ENCODE assay signal across 24 cellular contexts in genomic region chr12:52141306-52141705, GRCh38. TPM values are rescaled to one million over a fixed set of nuclear protein-coding genes. Genes with fewer than 3 reads are reported as not detected.
DNase-seq lines count a peak whose midpoint lies in the region; ATAC-seq and TF ChIP-seq lines count a peak whose summit lies in the region.
"Had no signal": no experiment of that assay in that cellular context is flagged by ENCODE, and none has a peak within 500 bp of the region (broad histone marks: within the 10 kb centered on the region; RNA-seq: fewer than 3 reads in every experiment).

No MANE protein-coding gene starts in this region.

- H2AFZ ChIP-seq in PC-3 (ENCODE audit: low read length) (no peak overlapping the region), smooth muscle cell (ENCODE audit: low read depth) (no peak overlapping the region)

- H3K4me2 ChIP-seq in PC-3 (ENCODE audit: low read length) = no peak overlapping the region
- H3K4me2 ChIP-seq in smooth muscle cell = no peak overlapping the region

- H4K20me1 ChIP-seq in PC-3 (ENCODE audit: low read length) (no peaks in the 10 kb centered on the region), smooth muscle cell (ENCODE audit: low read depth) (no peaks in the 10 kb centered on the region)

- POLR2A ChIA-PET in PC-3 (lab: Charles Lee; ENCODE audit: unreplicated experiment) = no interaction called here

- H3K9ac ChIP-seq in PC-3 (ENCODE audit: low read length) (no peak overlapping the region), endodermal cell (ENCODE audit: extremely low read depth, low read length, poor library complexity, severe bottlenecking) (no peak overlapping the region), smooth muscle cell (ENCODE audit: low read depth) (no peak overlapping the region)

- intact Hi-C loops in PC-3 (cut with micrococcal nuclease) = loop anchor here (5.0 kb wide), 1 partner anchor 366 kb away; no protein-coding TSS in a partner anchor

- peaks cover 5% of the 10 kb centered on the region for H3K27me3 Mint-ChIP-seq in endodermal cell (ENCODE audit: insufficient read depth)

- no peaks in the 10 kb centered on the region for H3K36me3 Mint-ChIP-seq in endodermal cell (ENCODE audit: low read depth)
- H3K36me3 Mint-ChIP-seq: CD14-positive monocyte; stimulated activated naive B cell treated with anti-CD40 and anti-IgM and Interleukin-4, amounts not matched to agents 10 μg/mL and 1 μg/mL and 100 μg/mL, for 72 hours had no signal

- H3F3A ChIP-seq in PC-3 (ENCODE audit: low read length, unreplicated experiment) (no peaks in the 10 kb centered on the region), smooth muscle cell (ENCODE audit: low read depth) (no peaks in the 10 kb centered on the region)

- H3K27ac Mint-ChIP-seq in endodermal cell = no peak overlapping the region
- H3K27ac Mint-ChIP-seq: activated CD4-positive, alpha-beta T cell treated with anti-CD3 and anti-CD28 coated beads, Interleukin-2, amount 10 ng/mL, durations not matched to agents 7 days and 5 days; stimulated activated naive B cell treated with anti-CD40 and anti-IgM and Interleukin-4, amounts not matched to agents 10 μg/mL and 1 μg/mL and 100 μg/mL, for 72 hours had no signal

- no peaks in the 10 kb centered on the region for H3K9me3 ChIP-seq in PC-3 (ENCODE audit: low read length)
- no peaks in the 10 kb centered on the region for H3K9me3 ChIP-seq in endodermal cell (ENCODE audit: control insufficient read depth, low read length)
- H3K9me3 ChIP-seq in smooth muscle cell (replicated peaks; ENCODE audit: low read depth) = no peaks in the 10 kb centered on the region
- H3K9me3 ChIP-seq in upper lobe of left lung = no peaks in the 10 kb centered on the region
- H3K9me3 ChIP-seq: gastrocnemius medialis, prostate gland, tibial nerve had no signal

- H3K9me3 Mint-ChIP-seq in endodermal cell = no peaks in the 10 kb centered on the region
- H3K9me3 Mint-ChIP-seq: activated CD4-positive, alpha-beta T cell treated with anti-CD3 and anti-CD28 coated beads, Interleukin-2, amount 10 ng/mL, durations not matched to agents 7 days and 5 days; CD14-positive monocyte; stimulated activated naive B cell treated with anti-CD40 and anti-IgM and Interleukin-4, amounts not matched to agents 10 μg/mL and 1 μg/mL and 100 μg/mL, for 72 hours had no signal

- no peak for TF ChIP-seq POLR2A in upper lobe of left lung (IDR thresholded peaks at IDR 0.05)

- H3K4me3 Mint-ChIP-seq in endodermal cell = no peak overlapping the region
- H3K4me3 Mint-ChIP-seq: activated CD4-positive, alpha-beta T cell treated with anti-CD3 and anti-CD28 coated beads, Interleukin-2, amount 10 ng/mL, durations not matched to agents 7 days and 5 days; CD14-positive monocyte; stimulated activated naive B cell treated with anti-CD40 and anti-IgM and Interleukin-4, amounts not matched to agents 10 μg/mL and 1 μg/mL and 100 μg/mL, for 72 hours had no signal

- CTCF ChIA-PET in PC-3 (lab: Charles Lee) = no interaction called here

- peaks cover 8% of the 10 kb centered on the region for H3K4me1 Mint-ChIP-seq in endodermal cell
- H3K4me1 Mint-ChIP-seq: activated CD4-positive, alpha-beta T cell treated with anti-CD3 and anti-CD28 coated beads, Interleukin-2, amount 10 ng/mL, durations not matched to agents 7 days and 5 days had no signal

- H3K27ac ChIP-seq in PC-3 (ENCODE audit: low read length) (no peak overlapping the region), endodermal cell (ENCODE audit: low read depth, low read length) (no peak overlapping the region), smooth muscle cell (ENCODE audit: low read depth) (no peak overlapping the region), upper lobe of left lung (no peak overlapping the region)
- H3K27ac ChIP-seq: gastrocnemius medialis, HL-60, prostate gland, tibial nerve had no signal

- H3K79me2 ChIP-seq in PC-3 (ENCODE audit: low read length) (peaks cover 17% of the 10 kb centered on the region), smooth muscle cell (ENCODE audit: low read depth) (no peaks in the 10 kb centered on the region)

- TF ChIP-seq CTCF in PC-3 (conservative IDR thresholded peaks at IDR 0.05; ENCODE audit: low read depth, low read length) = peak; percentile 19; the same call in 1 of the 2 replicates
- peak; percentile 67 for TF ChIP-seq CTCF in endodermal cell (conservative IDR thresholded peaks at IDR 0.05)
- TF ChIP-seq CTCF in smooth muscle cell (IDR thresholded peaks at IDR 0.05; ENCODE audit: borderline replicate concordance, insufficient read depth, poor library complexity, severe bottlenecking) = peak; percentile 13
- no peak for TF ChIP-seq CTCF in upper lobe of left lung (IDR thresholded peaks at IDR 0.05)

- no TSS peak for BruUV-seq in PC-3 (replicated peaks; lab: Mats Ljungman, UMichigan)

- H3K9me2 ChIP-seq in PC-3 (replicated peaks; ENCODE audit: low read length) = no peaks in the 10 kb centered on the region

- H3K4me1 ChIP-seq in PC-3 (ENCODE audit: insufficient read depth, low read length) (peaks cover 33% of the 10 kb centered on the region), endodermal cell (ENCODE audit: control insufficient read depth, insufficient read depth, low read length) (no peaks in the 10 kb centered on the region), smooth muscle cell (ENCODE audit: low read depth) (peaks cover 13% of the 10 kb centered on the region), upper lobe of left lung (peaks cover 7 to 22% (median 16%) of the 10 kb centered on the region in 4 donors)

- TF ChIP-seq EP300 in upper lobe of left lung (IDR thresholded peaks at IDR 0.05) = no peak

- peak; percentile 28 for DNase-seq in DMS 273 (lab: John Stamatoyannopoulos, UW; ENCODE audit: unreplicated experiment)
- DNase-seq in DMS 273 treated with DMSO at 0.1 percent for 48 hours (lab: John Stamatoyannopoulos, UW) = no peak
- no peak for DNase-seq in PC-3
- DNase-seq in endodermal cell = peak; percentile 80
- no peak for DNase-seq in smooth muscle cell (lab: John Stamatoyannopoulos, UW; ENCODE audit: unreplicated experiment)
- DNase-seq in stimulated activated CD8-positive, alpha-beta memory T cell treated with anti-CD3 and anti-CD28 coated beads, Interleukin-4, amount 100 ng/mL, for 48 hours = no peak
- DNase-seq in upper lobe of left lung = no peak
- no peak for DNase-seq in HuH-7 (ENCODE audit: low spot score)
- DNase-seq: 8988T; activated CD4-positive, alpha-beta T cell treated with anti-CD3 and anti-CD28 coated beads, Interleukin-2, amount 10 ng/mL, durations not matched to agents 7 days and 5 days; activated CD8-positive, alpha-beta memory T cell treated with anti-CD3 and anti-CD28 coated beads, Interleukin-2, amount 50 U/mL, for 48 hours; activated naive CD4-positive, alpha-beta T cell treated with anti-CD3 and anti-CD28 coated beads, Interleukin-2, amount 50 U/mL, for 16 hours; dermis blood vessel endothelial cell; erythroblast; gastrocnemius medialis; KG1; NCI-H1105 treated with DMSO at 0.1 percent for 48 hours; NCI-H2171 treated with DMSO at 0.1 percent for 48 hours; NCI-H774; stimulated activated naive B cell treated with anti-CD40 and anti-IgM and Interleukin-4, amounts not matched to agents 10 μg/mL and 1 μg/mL and 100 μg/mL, for 72 hours had no signal

- WGBS in endodermal cell (ENCODE audit: insufficient coverage in 1 of 2, insufficient read length in 1 of 2), 2 experiments = 83 to 96% methylated on average over 4 of the region's 4 CpGs
- 96% methylated on average over 4 of the region's 4 CpGs for WGBS in smooth muscle cell (ENCODE audit: low lambda C conversion rate)
- WGBS in upper lobe of left lung, 2 donors = 94 to 96% methylated on average over 4 of the region's 4 CpGs

- H3K4me3 ChIP-seq in PC-3 (ENCODE audit: low read length) = no peak overlapping the region
- H3K4me3 ChIP-seq in endodermal cell (ENCODE audit: low read length) = no peak overlapping the region
- H3K4me3 ChIP-seq in smooth muscle cell = no peak overlapping the region
- H3K4me3 ChIP-seq in upper lobe of left lung = no peak overlapping the region
- H3K4me3 ChIP-seq: gastrocnemius medialis, prostate gland, tibial nerve had no signal

- H3K36me3 ChIP-seq in PC-3 (ENCODE audit: low read depth, low read length) (no peaks in the 10 kb centered on the region), endodermal cell (ENCODE audit: control insufficient read depth, insufficient read depth, low read length) (no peaks in the 10 kb centered on the region), smooth muscle cell (ENCODE audit: low read depth) (no peaks in the 10 kb centered on the region), upper lobe of left lung (no peaks in the 10 kb centered on the region)
- H3K36me3 ChIP-seq: gastrocnemius medialis, prostate gland, tibial nerve had no signal

- H3K27me3 ChIP-seq in PC-3 (ENCODE audit: low read length) (no peaks in the 10 kb centered on the region), endodermal cell (ENCODE audit: control insufficient read depth, insufficient read depth, low read length, poor library complexity, severe bottlenecking) (no peaks in the 10 kb centered on the region), smooth muscle cell (ENCODE audit: low read depth) (no peaks in the 10 kb centered on the region), upper lobe of left lung (no peaks in the 10 kb centered on the region)
- H3K27me3 ChIP-seq: gastrocnemius medialis, tibial nerve had no signal

- ATAC-seq in PC-3 (no peak), upper lobe of left lung (ENCODE audit: low FRiP score in 2 of 2) (no peak)
- ATAC-seq: gastrocnemius medialis; stimulated activated naive B cell treated with anti-CD40 and anti-IgM and Interleukin-4, amounts not matched to agents 10 μg/mL and 1 μg/mL and 100 μg/mL, for 72 hours had no signal

RNA-seq across cellular contexts. Expression of gene KRT80, which starts 50.5 kb away (rescaled TPM):
- total RNA-seq in PC-3 (2014; rRNA removed) (19.8 and 30.1 TPM in 2 replicates), endodermal cell (under 1 TPM; 0.07 to 0.09 TPM), smooth muscle cell (6.7 and 11.7 TPM in 2 replicates), upper lobe of left lung (10 to 100 TPM in 2 of 6 donors, 1 to 10 TPM in 4; 2.1 to 15.2 (median 6.6) TPM)
- polyA plus RNA-seq in endodermal cell (2013, experiment 1 of 2) = 0.11 TPM
- polyA plus RNA-seq in endodermal cell (2013, experiment 2 of 2) = 0.08 TPM
- 5.1 and 6.6 TPM in 2 replicates for polyA plus RNA-seq in smooth muscle cell
- total RNA-seq: activated CD4-positive, alpha-beta T cell treated with anti-CD3 and anti-CD28 coated beads, Interleukin-2, amount 10 ng/mL, durations not matched to agents 7 days and 5 days; tibial nerve had no signal

Comparison
In these comparisons a context has a peak if more than half of its experiments do, and no peak if none do; other contexts are left out.
1. DNase-seq: peak in DMS 273 (single experiment) and endodermal cell (single experiment); none in DMS 273 treated with DMSO at 0.1 percent for 48 hours (single experiment), PC-3 (single experiment), smooth muscle cell (single experiment), stimulated activated CD8-positive, alpha-beta memory T cell treated with anti-CD3 and anti-CD28 coated beads, Interleukin-4, amount 100 ng/mL, for 48 hours (single experiment), upper lobe of left lung (0 of 2) and HuH-7 (single experiment).
2. CTCF ChIP-seq: peak in PC-3 (single experiment), endodermal cell (single experiment) and smooth muscle cell (single experiment); none in upper lobe of left lung (0 of 6).